ENCODE assay signal across 10 cellular contexts in genomic region chr3:138371070-138371950, GRCh38. TPM values are rescaled to one million over a fixed set of nuclear protein-coding genes. Genes with fewer than 3 reads are reported as not detected.
A peak's percentile ranks its signal among the peaks of the same experiment; 100 is the strongest.
DNase-seq lines count a peak whose midpoint lies in the region; ATAC-seq and TF ChIP-seq lines count a peak whose summit lies in the region.
"Had no signal": no experiment of that assay in that cellular context is flagged by ENCODE, and none has a peak within 500 bp of the region (broad histone marks: within the 10 kb centered on the region; RNA-seq: fewer than 3 reads in every experiment).

No MANE protein-coding gene starts in this region.

- H3K4me1 Mint-ChIP-seq in CD8-positive, alpha-beta memory T cell: no peaks in the 10 kb centered on the region

- ATAC-seq in GM18858 (IDR thresholded peaks at IDR 0.05; ENCODE audit: unreplicated experiment): peak; percentile 100
- peak; percentile 99 for ATAC-seq in GM21529 (IDR thresholded peaks at IDR 0.05; ENCODE audit: unreplicated experiment)
- peak; percentile 100 for ATAC-seq in HG03469 (IDR thresholded peaks at IDR 0.05; ENCODE audit: unreplicated experiment)
- ATAC-seq: left lobe of liver had no signal

- peaks cover 0 to 1% (median 0%) of the 10 kb centered on the region in 5 donors for H3K9me3 Mint-ChIP-seq in CD8-positive, alpha-beta memory T cell

- no peak overlapping the region for H3K4me3 ChIP-seq in right atrium auricular region
- no peak overlapping the region for H3K4me3 ChIP-seq in CD8-positive, alpha-beta memory T cell (ENCODE audit: low read length)

- DNase-seq in right atrium auricular region (ENCODE audit: low spot score) (no peak), G401 (ENCODE audit: low spot score) (no peak), GDM1 (lab: John Stamatoyannopoulos, UW) (no peak), NCI-H1105 treated with DMSO at 0.1 percent for 48 hours (lab: John Stamatoyannopoulos, UW) (no peak)
- no peak for DNase-seq in CD8-positive, alpha-beta memory T cell

- H3K4me1 ChIP-seq in right atrium auricular region: peaks cover 0 to 86% of the 10 kb centered on the region in 2 donors
- H3K4me1 ChIP-seq in CD8-positive, alpha-beta memory T cell (ENCODE audit: insufficient read depth, low read length): no peaks in the 10 kb centered on the region

- H3K4me3 Mint-ChIP-seq in CD8-positive, alpha-beta memory T cell: no peak overlapping the region

- TF ChIP-seq CTCF in right atrium auricular region (IDR thresholded peaks at IDR 0.05): no peak

- in situ Hi-C loops in G401 (cut with HindIII; ENCODE audit: low sequenced_read_pairs): no loop called here

- POLR2A ChIA-PET in CD8-positive, alpha-beta memory T cell (lab: Charles Lee): no interaction called here

- H3K27me3 Mint-ChIP-seq in CD8-positive, alpha-beta memory T cell: peaks cover 21 to 25% of the 10 kb centered on the region in 2 donors

- peaks cover 11% of the 10 kb centered on the region for H3K36me3 ChIP-seq in right atrium auricular region
- H3K36me3 ChIP-seq in CD8-positive, alpha-beta memory T cell (ENCODE audit: insufficient read depth, low read length): no peaks in the 10 kb centered on the region

- H3K27ac Mint-ChIP-seq in CD8-positive, alpha-beta memory T cell: peak overlapping the region in 2 of 8 donors; percentile 2 to 16

- H3K27me3 ChIP-seq in right atrium auricular region: no peaks in the 10 kb centered on the region
- H3K27me3 ChIP-seq in CD8-positive, alpha-beta memory T cell (ENCODE audit: insufficient read depth, low read length, poor library complexity, severe bottlenecking): no peaks in the 10 kb centered on the region

- CTCF ChIA-PET in CD8-positive, alpha-beta memory T cell (lab: Charles Lee): interaction anchor here (1.6 kb wide), 1 partner anchor 21 kb away, joined by 4 read pairs; no protein-coding TSS in a partner anchor

- peak overlapping the region; percentile 79 to 95 for H3K27ac ChIP-seq in right atrium auricular region
- H3K27ac ChIP-seq in CD8-positive, alpha-beta memory T cell (ENCODE audit: low read depth, low read length): no peak overlapping the region

- H3K36me3 Mint-ChIP-seq in CD8-positive, alpha-beta memory T cell: no peaks in the 10 kb centered on the region

- no peaks in the 10 kb centered on the region for H3K9me3 ChIP-seq in right atrium auricular region
- H3K9me3 ChIP-seq in CD8-positive, alpha-beta memory T cell (ENCODE audit: low read length): no peaks in the 10 kb centered on the region

RNA-seq across cellular contexts. Expression of gene MRAS, which starts 22.9 kb away (rescaled TPM):
- total RNA-seq in right atrium auricular region: 100 to 1,000 TPM; 174 to 288 TPM
- total RNA-seq in CD8-positive, alpha-beta memory T cell: under 1 TPM; 0.28 to 0.38 TPM
- polyA plus RNA-seq in CD8-positive, alpha-beta memory T cell: 0.38 TPM
- 37.5 and 37.9 TPM in 2 replicates for total RNA-seq in G401 (2014; rRNA removed; shearing (Covaris generic))

RNA-seq across cellular contexts. Expression of gene NME9, which starts 41.7 kb away (rescaled TPM):
- not detected for total RNA-seq in right atrium auricular region
- not detected for total RNA-seq in CD8-positive, alpha-beta memory T cell
- polyA plus RNA-seq in CD8-positive, alpha-beta memory T cell: 0.44 TPM
- total RNA-seq in G401 (2014; rRNA removed; shearing (Covaris generic)): not detected in 2 replicates
- total RNA-seq: left lobe of liver, SK-MEL-5 had no signal

Comparison
In these comparisons a context has a peak if more than half of its experiments do, and no peak if none do; other contexts are left out.
1. RNA of gene MRAS, which starts 22.9 kb away (total RNA-seq): 174 to 288 TPM in right atrium auricular region and 37.5 to 37.9 TPM in G401; 0.28 to 0.38 TPM in CD8-positive, alpha-beta memory T cell; every median in the first group is over 10 times any median in the second.
2. Peak in every context shown above with its lines, with median percentiles within 50 percentile points of each other: ATAC-seq.